Comparison of ENCODE assay signal across 8 cellular contexts in the genomic region with DNA sequence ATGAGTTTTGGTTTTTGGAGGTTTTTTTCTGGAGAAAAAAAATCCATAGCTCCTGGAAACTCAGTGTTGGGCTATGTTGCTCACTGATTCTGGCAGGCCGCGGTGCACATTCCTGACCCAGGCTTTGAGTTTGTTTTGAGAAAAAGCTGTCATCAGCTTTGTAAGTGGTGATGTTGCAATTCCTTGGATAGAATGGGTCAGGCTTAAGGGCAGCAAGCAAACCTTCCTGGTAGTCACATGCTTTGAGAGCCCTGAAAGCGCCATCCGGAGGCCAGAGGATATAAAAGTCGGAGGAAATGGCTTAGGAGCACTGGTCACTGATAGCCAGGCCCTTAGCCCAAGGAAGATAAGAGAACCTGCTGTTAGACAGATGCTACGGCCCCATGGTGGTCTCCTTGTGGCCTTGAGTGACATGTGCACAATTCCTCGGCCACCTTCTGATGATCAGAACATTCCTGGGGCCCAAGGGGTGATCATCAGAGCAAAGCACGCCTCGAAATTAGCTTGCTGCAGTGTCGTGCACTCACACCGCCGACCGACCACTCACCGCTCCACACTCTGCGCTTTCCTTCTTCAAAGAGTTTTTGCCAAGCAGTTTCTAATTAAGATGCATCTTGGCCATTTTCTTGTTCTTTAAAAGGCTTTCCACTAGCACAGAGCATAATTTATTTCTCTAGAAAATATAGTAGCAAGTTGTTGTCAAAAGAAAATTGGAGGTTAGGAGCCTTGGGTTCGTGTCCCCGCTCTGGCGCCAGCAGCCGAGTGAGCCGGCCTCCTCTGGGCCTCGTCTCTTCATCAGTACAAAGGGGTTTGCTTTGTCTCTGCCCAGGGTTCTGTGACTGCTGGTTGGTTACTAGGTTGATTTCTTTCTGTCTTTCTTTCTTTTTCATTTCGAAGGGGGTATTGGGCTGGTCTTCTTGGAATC.
A peak's percentile ranks its signal among the peaks of the same experiment; 100 is the strongest.
DNase-seq lines count a peak whose midpoint lies in the region; ATAC-seq and TF ChIP-seq lines count a peak whose summit lies in the region.

No MANE protein-coding gene starts in this region.

- intact Hi-C loops in stomach (cut with DNase I; ENCODE audit: low total_unique reads): no loop called here

- no peaks in the 10 kb centered on the region for H3K27me3 ChIP-seq in stomach

- H3K36me3 ChIP-seq in stomach: no peaks in the 10 kb centered on the region

- H3K27ac Mint-ChIP-seq in activated T-cell treated with anti-CD3 and anti-CD28 coated beads, Interleukin-2, amount 50 U/mL, for 72 hours: peak overlapping the region; percentile 36

- TF ChIP-seq CTCF in stomach (IDR thresholded peaks at IDR 0.05): no peak

- no peaks in the 10 kb centered on the region for H3K27me3 Mint-ChIP-seq in activated T-cell treated with anti-CD3 and anti-CD28 coated beads, Interleukin-2, amount 50 U/mL, for 72 hours (ENCODE audit: low read depth)

- TF ChIP-seq EP300 in stomach (IDR thresholded peaks at IDR 0.05): peak; percentile 83

- no peak for TF ChIP-seq POLR2A in stomach (IDR thresholded peaks at IDR 0.05)

- 69 to 82% (median 74%) methylated on average over 22 of the region's 22 CpGs for WGBS in stomach, 5 donors

- H3K4me1 ChIP-seq in stomach: peaks cover 5 to 71% (median 42%) of the 10 kb centered on the region in 4 donors

- H3K4me3 ChIP-seq in stomach: no peak overlapping the region

- no peaks in the 10 kb centered on the region for H3K9me3 ChIP-seq in stomach

- DNase-seq in activated T-cell treated with anti-CD3 and anti-CD28 coated beads, Interleukin-2, amount 50 U/mL, for 72 hours: no peak
- DNase-seq in activated T-cell treated with anti-CD3 and anti-CD28 coated beads for 4 hours (no peak), astrocyte of the hippocampus (ENCODE audit: low read depth, low spot score) (peak; percentile 94), iris pigment epithelial cell (ENCODE audit: low read depth) (peak; percentile 100), stomach (peak; percentile 35), COLO829 (ENCODE audit: low spot score) (no peak)
- no peak for DNase-seq in NK-92 treated with Interleukin-12 subunit alpha and Interleukin-12 subunit beta, amount 100 ng/mL, for 24 hours (lab: John Stamatoyannopoulos, UW)

- H3K27ac ChIP-seq in stomach: peak overlapping the region; percentile 59 to 90 (median 86)

- no peaks in the 10 kb centered on the region for H3K9me3 Mint-ChIP-seq in activated T-cell treated with anti-CD3 and anti-CD28 coated beads, Interleukin-2, amount 50 U/mL, for 72 hours

- peak overlapping the region; percentile 56 for H3K4me3 Mint-ChIP-seq in activated T-cell treated with anti-CD3 and anti-CD28 coated beads, Interleukin-2, amount 50 U/mL, for 72 hours

- H3K4me1 Mint-ChIP-seq in activated T-cell treated with anti-CD3 and anti-CD28 coated beads, Interleukin-2, amount 50 U/mL, for 72 hours (ENCODE audit: low read depth): peaks cover 57% of the 10 kb centered on the region

- H3K36me3 Mint-ChIP-seq in activated T-cell treated with anti-CD3 and anti-CD28 coated beads, Interleukin-2, amount 50 U/mL, for 72 hours (ENCODE audit: insufficient read depth in 2 of 2): no peaks in the 10 kb centered on the region

- peak; percentile 18 to 19 for ATAC-seq in activated T-cell treated with anti-CD3 and anti-CD28 coated beads, Interleukin-2, amount 50 U/mL, for 72 hours (replicated peaks in 1 of 2)
- no peak for ATAC-seq in GM18498 (IDR thresholded peaks at IDR 0.05; ENCODE audit: unreplicated experiment)

Comparison
In these comparisons a context has a peak if more than half of its experiments do, and no peak if none do; other contexts are left out.
1. DNase-seq: peak in astrocyte of the hippocampus (single experiment), iris pigment epithelial cell (single experiment) and stomach (single experiment); none in activated T-cell treated with anti-CD3 and anti-CD28 coated beads, Interleukin-2, amount 50 U/mL, for 72 hours (0 of 2), activated T-cell treated with anti-CD3 and anti-CD28 coated beads for 4 hours (single experiment), COLO829 (single experiment) and NK-92 treated with Interleukin-12 subunit alpha and Interleukin-12 subunit beta, amount 100 ng/mL, for 24 hours (single experiment).